In the genomic region with DNA sequence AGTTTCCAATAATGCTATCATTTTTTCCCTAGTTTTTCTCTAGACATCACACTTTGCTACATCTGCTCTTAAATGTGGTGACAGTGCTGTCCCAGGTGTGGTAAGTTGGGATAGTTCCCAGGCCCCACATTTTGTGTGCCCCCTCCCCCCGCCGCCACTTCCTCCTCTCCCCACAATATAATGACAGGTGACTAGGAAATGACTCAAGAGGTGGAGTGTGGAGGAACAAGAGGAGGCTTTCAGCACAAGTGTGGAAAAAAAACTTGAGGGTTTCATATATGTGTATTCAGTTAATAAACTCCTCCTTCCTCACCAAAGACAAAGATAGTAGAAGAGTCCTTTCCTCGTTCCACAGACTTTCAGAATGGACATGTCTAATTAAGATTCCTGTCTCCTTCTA, we compare ENCODE assay signal across 28 cellular contexts. TPM values are rescaled to one million over a fixed set of nuclear protein-coding genes. Genes with fewer than 3 reads are reported as not detected.
DNase-seq lines count a peak whose midpoint lies in the region; ATAC-seq lines count a peak whose summit lies in the region.
"Had no signal": no experiment of that assay in that cellular context is flagged by ENCODE, and none has a peak within 500 bp of the region (broad histone marks: within the 10 kb centered on the region; RNA-seq: fewer than 3 reads in every experiment).

No MANE protein-coding gene starts in this region.

- POLR2A ChIA-PET in activated CD4-positive, alpha-beta memory T cell treated with anti-CD3 and anti-CD28 coated beads for 36 hours (lab: Charles Lee), result no interaction called here

- in situ Hi-C loops in G401 (cut with HindIII; ENCODE audit: low sequenced_read_pairs), result no loop called here

- no peak overlapping the region for H3K4me3 Mint-ChIP-seq in activated naive CD8-positive, alpha-beta T cell treated with anti-CD3 and anti-CD28 coated beads, Interleukin-2, amount 50 U/mL, for 24 hours
- no peak overlapping the region for H3K4me3 Mint-ChIP-seq in activated naive CD8-positive, alpha-beta T cell treated with anti-CD3 and anti-CD28 coated beads for 36 hours
- no peak overlapping the region for H3K4me3 Mint-ChIP-seq in activated CD4-positive, alpha-beta memory T cell treated with anti-CD3 and anti-CD28 coated beads for 36 hours
- H3K4me3 Mint-ChIP-seq: activated naive CD4-positive, alpha-beta T cell treated with anti-CD3 and anti-CD28 coated beads, Interleukin-2, amount 50 U/mL, for 24 hours; natural killer cell treated with Interleukin-12 subunit alpha and Interleukin-12 subunit beta and Interleukin-15 and Interleukin-18, amount 100 ng/mL, for 72 hours; T-helper 1 cell treated with Interleukin-12 subunit alpha and Interleukin-12 subunit beta and Interleukin-4 antibody, amounts not matched to agents 30 μg/mL and 1 μg/mL, for 36 hours had no signal

- H3K4me1 Mint-ChIP-seq in activated naive CD8-positive, alpha-beta T cell treated with anti-CD3 and anti-CD28 coated beads, Interleukin-2, amount 50 U/mL, for 24 hours, result peaks cover 3% of the 10 kb centered on the region
- peaks cover 3% of the 10 kb centered on the region for H3K4me1 Mint-ChIP-seq in activated naive CD8-positive, alpha-beta T cell treated with anti-CD3 and anti-CD28 coated beads for 36 hours
- H3K4me1 Mint-ChIP-seq in activated CD4-positive, alpha-beta memory T cell treated with anti-CD3 and anti-CD28 coated beads for 36 hours (ENCODE audit: low read depth), result peaks cover 35% of the 10 kb centered on the region
- H3K4me1 Mint-ChIP-seq: activated naive CD4-positive, alpha-beta T cell treated with anti-CD3 and anti-CD28 coated beads, Interleukin-2, amount 50 U/mL, for 24 hours had no signal

- intact Hi-C loops in activated CD4-positive, alpha-beta memory T cell treated with anti-CD3 and anti-CD28 coated beads for 36 hours (cut with micrococcal nuclease), result loop anchor here (10.0 kb wide), 1 partner anchor 184 kb away; a partner anchor contains a TSS

- no peaks in the 10 kb centered on the region for H3K36me3 Mint-ChIP-seq in activated naive CD8-positive, alpha-beta T cell treated with anti-CD3 and anti-CD28 coated beads, Interleukin-2, amount 50 U/mL, for 24 hours (ENCODE audit: low read depth)
- no peaks in the 10 kb centered on the region for H3K36me3 Mint-ChIP-seq in activated naive CD8-positive, alpha-beta T cell treated with anti-CD3 and anti-CD28 coated beads for 36 hours
- H3K36me3 Mint-ChIP-seq in activated CD4-positive, alpha-beta memory T cell treated with anti-CD3 and anti-CD28 coated beads for 36 hours, result no peaks in the 10 kb centered on the region
- H3K36me3 Mint-ChIP-seq: activated naive CD4-positive, alpha-beta T cell treated with anti-CD3 and anti-CD28 coated beads, Interleukin-2, amount 50 U/mL, for 24 hours; CD4-positive, alpha-beta memory T cell; natural killer cell treated with Interleukin-12 subunit alpha and Interleukin-12 subunit beta and Interleukin-15 and Interleukin-18, amount 100 ng/mL, for 72 hours had no signal

- CTCF ChIA-PET in activated CD4-positive, alpha-beta memory T cell treated with anti-CD3 and anti-CD28 coated beads for 36 hours (lab: Charles Lee), result interaction anchor here (1.0 to 1.5 kb wide), 2 partner anchors 61 to 78 kb away, joined by 5 to 6 read pairs; no protein-coding TSS in a partner anchor

- no peak for DNase-seq in activated naive CD8-positive, alpha-beta T cell treated with anti-CD3 and anti-CD28 coated beads, Interleukin-2, amount 50 U/mL, for 24 hours
- no peak for DNase-seq in activated naive CD8-positive, alpha-beta T cell treated with anti-CD3 and anti-CD28 coated beads for 36 hours
- peak; percentile 76 for DNase-seq in Jurkat, Clone E6-1 (ENCODE audit: low read depth, low spot score)
- peak; percentile 39 for DNase-seq in activated CD4-positive, alpha-beta memory T cell treated with anti-CD3 and anti-CD28 coated beads for 36 hours
- DNase-seq in stimulated activated naive CD8-positive, alpha-beta T cell treated with anti-CD3 and anti-CD28 coated beads, Interleukin-15, Interleukin-2, amounts not matched to agents 100 U/mL and 50 U/mL, for 24 hours, result peak; percentile 17
- no peak for DNase-seq in cerebellar cortex (ENCODE audit: low spot score)
- DNase-seq in SHP77 (lab: John Stamatoyannopoulos, UW), result no peak
- no peak for DNase-seq in G401 (ENCODE audit: low spot score)
- DNase-seq: activated CD4-positive, alpha-beta T cell treated with anti-CD3 and anti-CD28 coated beads, Interleukin-2, amount 50 U/mL, for 1 hour; activated T-cell treated with anti-CD3 and anti-CD28 coated beads for 4 hours; CD4-positive, alpha-beta memory T cell; effector memory CD4-positive, alpha-beta T cell; left colon; NCI-H69; posterior cingulate gyrus; SJCRH30; stimulated activated naive CD4-positive, alpha-beta T cell; tibial artery had no signal

- ATAC-seq in activated naive CD8-positive, alpha-beta T cell treated with anti-CD3 and anti-CD28 coated beads, Interleukin-2, amount 50 U/mL, for 24 hours, result peak; percentile 54
- peak; percentile 54 for ATAC-seq in stimulated activated naive CD8-positive, alpha-beta T cell treated with anti-CD3 and anti-CD28 coated beads, Interleukin-15, Interleukin-2, amounts not matched to agents 100 U/mL and 50 U/mL, for 24 hours
- ATAC-seq: HepG2; left colon; natural killer cell treated with Interleukin-12 subunit alpha and Interleukin-12 subunit beta and Interleukin-15 and Interleukin-18, amount 100 ng/mL, for 72 hours; sciatic nerve had no signal

- H3K4me3 ChIP-seq in Jurkat, Clone E6-1 (ENCODE audit: low read length), result no peak overlapping the region
- H3K4me3 ChIP-seq: HAP-1, SJCRH30, tibial artery had no signal

- H3K27me3 Mint-ChIP-seq in activated naive CD8-positive, alpha-beta T cell treated with anti-CD3 and anti-CD28 coated beads, Interleukin-2, amount 50 U/mL, for 24 hours, result no peaks in the 10 kb centered on the region
- H3K27me3 Mint-ChIP-seq in activated naive CD8-positive, alpha-beta T cell treated with anti-CD3 and anti-CD28 coated beads for 36 hours, result peaks cover 14% of the 10 kb centered on the region
- no peaks in the 10 kb centered on the region for H3K27me3 Mint-ChIP-seq in activated CD4-positive, alpha-beta memory T cell treated with anti-CD3 and anti-CD28 coated beads for 36 hours
- H3K27me3 Mint-ChIP-seq: activated naive CD4-positive, alpha-beta T cell treated with anti-CD3 and anti-CD28 coated beads, Interleukin-2, amount 50 U/mL, for 24 hours had no signal

- no peaks in the 10 kb centered on the region for H3K9me3 Mint-ChIP-seq in activated naive CD8-positive, alpha-beta T cell treated with anti-CD3 and anti-CD28 coated beads, Interleukin-2, amount 50 U/mL, for 24 hours
- no peaks in the 10 kb centered on the region for H3K9me3 Mint-ChIP-seq in activated naive CD8-positive, alpha-beta T cell treated with anti-CD3 and anti-CD28 coated beads for 36 hours
- H3K9me3 Mint-ChIP-seq in activated CD4-positive, alpha-beta memory T cell treated with anti-CD3 and anti-CD28 coated beads for 36 hours, result no peaks in the 10 kb centered on the region
- H3K9me3 Mint-ChIP-seq: activated naive CD4-positive, alpha-beta T cell treated with anti-CD3 and anti-CD28 coated beads, Interleukin-2, amount 50 U/mL, for 24 hours; T-helper 1 cell treated with Interleukin-12 subunit alpha and Interleukin-12 subunit beta and Interleukin-4 antibody, amounts not matched to agents 30 μg/mL and 1 μg/mL, for 36 hours had no signal

- H3K27ac Mint-ChIP-seq in activated naive CD8-positive, alpha-beta T cell treated with anti-CD3 and anti-CD28 coated beads, Interleukin-2, amount 50 U/mL, for 24 hours, result no peak overlapping the region
- H3K27ac Mint-ChIP-seq in activated naive CD8-positive, alpha-beta T cell treated with anti-CD3 and anti-CD28 coated beads for 36 hours, result no peak overlapping the region
- H3K27ac Mint-ChIP-seq in activated CD4-positive, alpha-beta memory T cell treated with anti-CD3 and anti-CD28 coated beads for 36 hours, result no peak overlapping the region
- H3K27ac Mint-ChIP-seq: activated naive CD4-positive, alpha-beta T cell treated with anti-CD3 and anti-CD28 coated beads, Interleukin-2, amount 50 U/mL, for 24 hours; CD4-positive, alpha-beta memory T cell; natural killer cell treated with Interleukin-12 subunit alpha and Interleukin-12 subunit beta and Interleukin-15 and Interleukin-18, amount 100 ng/mL, for 72 hours; T-helper 1 cell treated with Interleukin-12 subunit alpha and Interleukin-12 subunit beta and Interleukin-4 antibody, amounts not matched to agents 30 μg/mL and 1 μg/mL, for 36 hours had no signal

RNA-seq across cellular contexts. Expression of a gene that starts 18.3 kb away (rescaled TPM):
- not detected for total RNA-seq in activated naive CD8-positive, alpha-beta T cell treated with anti-CD3 and anti-CD28 coated beads for 36 hours
- polyA plus RNA-seq in Jurkat, Clone E6-1 (2012; ENCODE audit: insufficient read depth, insufficient read length), result not detected
- 10 to 100 TPM; 65.1 to 67.0 TPM for total RNA-seq in activated CD4-positive, alpha-beta memory T cell treated with anti-CD3 and anti-CD28 coated beads for 36 hours
- not detected in 2 replicates for total RNA-seq in G401 (2014; rRNA removed; shearing (Covaris generic))
- total RNA-seq: chondrocyte, glomerular endothelial cell, HepG2, left colon, M059J, mesenteric fat pad, sciatic nerve, SJCRH30 had no signal
- polyA plus RNA-seq: HepG2 had no signal

Comparison
In these comparisons a context has a peak if more than half of its experiments do, and no peak if none do; other contexts are left out.
1. DNase-seq: peak in Jurkat, Clone E6-1 (single experiment), activated CD4-positive, alpha-beta memory T cell treated with anti-CD3 and anti-CD28 coated beads for 36 hours (single experiment) and stimulated activated naive CD8-positive, alpha-beta T cell treated with anti-CD3 and anti-CD28 coated beads, Interleukin-15, Interleukin-2, amounts not matched to agents 100 U/mL and 50 U/mL, for 24 hours (single experiment); none in activated naive CD8-positive, alpha-beta T cell treated with anti-CD3 and anti-CD28 coated beads, Interleukin-2, amount 50 U/mL, for 24 hours (single experiment), activated naive CD8-positive, alpha-beta T cell treated with anti-CD3 and anti-CD28 coated beads for 36 hours (single experiment), cerebellar cortex (single experiment), SHP77 (0 of 2) and G401 (single experiment).
2. RNA of a gene that starts 18.3 kb away (total RNA-seq): 65.1 to 67.0 TPM in activated CD4-positive, alpha-beta memory T cell treated with anti-CD3 and anti-CD28 coated beads for 36 hours; not detected in activated naive CD8-positive, alpha-beta T cell treated with anti-CD3 and anti-CD28 coated beads for 36 hours and not detected in G401; every median in the first group is over 10 times any median in the second.